In the genomic region with DNA sequence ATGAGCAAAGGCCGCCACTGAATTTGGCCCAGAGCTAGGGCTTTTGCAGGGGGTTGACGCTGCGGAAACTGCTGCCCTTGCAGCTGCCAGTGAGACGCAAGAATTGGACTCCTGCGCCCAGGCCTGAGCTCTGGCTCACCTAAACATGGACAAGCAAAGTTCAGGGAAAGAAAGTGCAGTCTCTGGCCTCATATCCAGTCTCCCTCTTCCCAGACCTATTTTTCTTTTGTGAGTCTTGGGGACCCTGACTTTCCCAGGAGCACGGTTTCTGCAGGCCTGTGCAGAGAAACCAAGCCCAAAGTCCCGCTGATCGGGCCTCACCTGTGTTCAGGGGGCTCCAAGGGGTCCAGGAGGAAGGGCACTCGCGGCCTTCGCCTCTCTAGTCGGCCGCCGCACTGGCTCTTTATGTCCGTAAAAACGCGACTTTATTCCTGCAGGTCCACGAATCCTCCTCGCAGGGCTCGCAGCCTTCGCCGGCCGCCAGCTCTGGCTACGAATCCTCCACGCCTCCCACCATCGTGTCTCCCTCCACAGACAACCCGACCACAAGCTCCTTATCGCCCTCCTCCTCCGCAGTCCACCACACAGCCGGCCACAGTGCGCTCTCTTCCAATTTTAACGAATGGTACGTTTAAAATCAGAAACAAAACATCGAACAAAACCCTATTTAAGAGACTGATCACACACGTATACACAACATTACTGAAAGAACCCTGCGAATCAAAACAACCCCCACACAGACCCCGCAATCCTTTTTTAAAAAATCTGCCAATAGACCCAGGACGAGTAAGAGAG, we compare ENCODE assay signal across 10 cellular contexts. TPM values are rescaled to one million over a fixed set of nuclear protein-coding genes. Genes with fewer than 3 reads are reported as not detected.
A peak's percentile ranks its signal among the peaks of the same experiment; 100 is the strongest.
DNase-seq lines count a peak whose midpoint lies in the region; ATAC-seq and TF ChIP-seq lines count a peak whose summit lies in the region.
"Had no signal": no experiment of that assay in that cellular context is flagged by ENCODE, and none has a peak within 500 bp of the region (broad histone marks: within the 10 kb centered on the region; RNA-seq: fewer than 3 reads in every experiment).

No MANE protein-coding gene starts in this region.

- H3K14ac ChIP-seq in mesenchymal stem cell (ENCODE audit: low read length in 2 of 2): no peak overlapping the region

- peaks cover 18% of the 10 kb centered on the region for H3K9me3 Mint-ChIP-seq in MCF 10A (ENCODE audit: unreplicated experiment)

- no peak overlapping the region for H3K23ac ChIP-seq in mesenchymal stem cell (ENCODE audit: low read length in 2 of 2)

- H3K9ac ChIP-seq in mesenchymal stem cell (ENCODE audit: low read length): peak overlapping the region; percentile 22

- ATAC-seq in left cardiac atrium (no peak), upper lobe of right lung (no peak), HG03521 (IDR thresholded peaks at IDR 0.05; ENCODE audit: unreplicated experiment) (no peak), HG02798 (IDR thresholded peaks at IDR 0.05; ENCODE audit: poor library complexity, unreplicated experiment) (no peak)

- TF ChIP-seq CTCF in left ventricle myocardium inferior (IDR thresholded peaks at IDR 0.05; ENCODE audit: borderline replicate concordance) (no peak), MCF 10A (IDR thresholded peaks at IDR 0.05; ENCODE audit: unreplicated experiment) (no peak), upper lobe of right lung (IDR thresholded peaks at IDR 0.05) (no peak), RWPE1 (conservative IDR thresholded peaks at IDR 0.05; ENCODE audit: low read depth) (no peak)

- H3K79me1 ChIP-seq in mesenchymal stem cell (replicated peaks; ENCODE audit: low read length, poor library complexity, severe bottlenecking): no peaks in the 10 kb centered on the region

- H3K27ac ChIP-seq in left ventricle myocardium inferior (replicated peaks) (no peak overlapping the region), mesenchymal stem cell (ENCODE audit: low read length, poor library complexity, severe bottlenecking) (peak overlapping the region; percentile 53), upper lobe of right lung (no peak overlapping the region), RWPE1 (no peak overlapping the region)

- peaks cover 48% of the 10 kb centered on the region for H3K4me1 ChIP-seq in left ventricle myocardium inferior
- peaks cover 4% of the 10 kb centered on the region for H3K4me1 ChIP-seq in mesenchymal stem cell (ENCODE audit: control insufficient read depth, insufficient read depth, low read depth, low read length)
- H3K4me1 ChIP-seq in upper lobe of right lung: peaks cover 24% of the 10 kb centered on the region

- H3K4ac ChIP-seq in mesenchymal stem cell (ENCODE audit: low read depth in 1 of 2, low read length in 2 of 2): no peak overlapping the region

- WGBS in mesenchymal stem cell: under 1% methylated on average over 37 of the region's 38 CpGs

- CTCF ChIA-PET in MCF 10A (lab: Yijun Ruan, JAX) (interaction anchor here (0.6 to 1.2 kb wide), 2 partner anchors 9 to 482 kb away, joined by 3 read pairs; no protein-coding TSS in a partner anchor), RWPE1 (lab: Yijun Ruan, JAX) (interaction anchor here (0.6 kb wide), 2 partner anchors 19 to 922 kb away, joined by 3 read pairs; no protein-coding TSS in a partner anchor)

- no peak overlapping the region for H2AFZ ChIP-seq in mesenchymal stem cell (ENCODE audit: low read depth, low read length)

- no peak overlapping the region for H4K8ac ChIP-seq in mesenchymal stem cell (ENCODE audit: low read length)

- peak overlapping the region; percentile 75 for H3K4me2 ChIP-seq in mesenchymal stem cell (ENCODE audit: low read length, poor library complexity, severe bottlenecking)

- intact Hi-C loops in left ventricle myocardium inferior (cut with micrococcal nuclease): no loop called here
- intact Hi-C loops in left cardiac atrium (cut with DNase I): no loop called here
- intact Hi-C loops in MCF 10A (cut with micrococcal nuclease): no loop called here
- intact Hi-C loops in upper lobe of right lung (cut with DNase I): no loop called here

- no TSS peak for BruUV-seq in MCF 10A (replicated peaks; lab: Mats Ljungman, UMichigan)

- peak overlapping the region; percentile 32 for H3K4me3 Mint-ChIP-seq in MCF 10A (ENCODE audit: unreplicated experiment)

- H4K91ac ChIP-seq in mesenchymal stem cell (ENCODE audit: low read length): no peak overlapping the region

- no peaks in the 10 kb centered on the region for H3K36me3 Mint-ChIP-seq in MCF 10A (ENCODE audit: insufficient read depth, unreplicated experiment)

- no peak overlapping the region for H2BK15ac ChIP-seq in mesenchymal stem cell (ENCODE audit: low read depth, poor library complexity, severe bottlenecking)

- H2BK120ac ChIP-seq in mesenchymal stem cell (ENCODE audit: low read depth, low read length): no peak overlapping the region

- H3K4me3 ChIP-seq in left ventricle myocardium inferior (peak overlapping the region; percentile 42), mesenchymal stem cell (ENCODE audit: insufficient read depth in 1 of 2, low read depth in 1 of 2, low read length in 2 of 2) (peak overlapping the region; percentile 68 to 75), upper lobe of right lung (peak overlapping the region; percentile 33)

- H3K9me3 ChIP-seq in left ventricle myocardium inferior (replicated peaks): no peaks in the 10 kb centered on the region
- H3K9me3 ChIP-seq in mesenchymal stem cell (ENCODE audit: control insufficient read depth, low read length): peaks cover 2% of the 10 kb centered on the region
- no peaks in the 10 kb centered on the region for H3K9me3 ChIP-seq in upper lobe of right lung

- H3K27ac Mint-ChIP-seq in MCF 10A (ENCODE audit: low read depth, unreplicated experiment): no peak overlapping the region

- H2AK5ac ChIP-seq in mesenchymal stem cell (ENCODE audit: low read length, severe bottlenecking): no peak overlapping the region

- H3K27me3 ChIP-seq in left ventricle myocardium inferior (ENCODE audit: low read depth) (peaks cover 100% of the 10 kb centered on the region), mesenchymal stem cell (ENCODE audit: control insufficient read depth in 1 of 2, insufficient read depth in 1 of 2, low read length in 2 of 2) (peaks cover 0 to 97% of the 10 kb centered on the region in 2 experiments), upper lobe of right lung (peaks cover 98% of the 10 kb centered on the region)

- peaks cover 36% of the 10 kb centered on the region for H3K27me3 Mint-ChIP-seq in MCF 10A (ENCODE audit: insufficient read depth, unreplicated experiment)

- no peaks in the 10 kb centered on the region for H3K36me3 ChIP-seq in left ventricle myocardium inferior
- peaks cover 0 to 19% of the 10 kb centered on the region in 2 experiments for H3K36me3 ChIP-seq in mesenchymal stem cell (ENCODE audit: control insufficient read depth in 1 of 2, insufficient read depth in 2 of 2, low read depth in 1 of 2, low read length in 2 of 2)
- H3K36me3 ChIP-seq in upper lobe of right lung: no peaks in the 10 kb centered on the region

- H3K18ac ChIP-seq in mesenchymal stem cell (ENCODE audit: low read depth in 1 of 2, low read length in 2 of 2): no peak overlapping the region

- H2BK5ac ChIP-seq in mesenchymal stem cell (ENCODE audit: low read depth, low read length, poor library complexity, severe bottlenecking): peak overlapping the region; percentile 79

- POLR2A ChIA-PET in MCF 10A (lab: Yijun Ruan, JAX) (interaction anchor here (1.7 kb wide), 1 partner anchor 10 kb away, joined by 3 read pairs; no protein-coding TSS in a partner anchor), RWPE1 (lab: Yijun Ruan, JAX; ENCODE audit: low non-redundant PET) (no interaction called here)

- H3K4me1 Mint-ChIP-seq in MCF 10A (ENCODE audit: insufficient read depth, unreplicated experiment): no peaks in the 10 kb centered on the region

- no peak overlapping the region for H2BK12ac ChIP-seq in mesenchymal stem cell (ENCODE audit: low read length in 2 of 2)

- DNase-seq in left ventricle myocardium inferior: no peak
- no peak for DNase-seq in left cardiac atrium
- no peak for DNase-seq in MCF 10A (ENCODE audit: unreplicated experiment)
- DNase-seq in mesenchymal stem cell: no peak
- DNase-seq in upper lobe of right lung: no peak
- no peak for DNase-seq in RWPE1 (ENCODE audit: low spot score)

RNA-seq across cellular contexts. Expression of a gene that starts 3.9 kb away (rescaled TPM):
- total RNA-seq in left ventricle myocardium inferior (not detected), left cardiac atrium (not detected), MCF 10A (2022) (not detected in 2 replicates), upper lobe of right lung (not detected)
- 0.17 TPM for polyA plus RNA-seq in mesenchymal stem cell (2013, experiment 1 of 2)
- 0.14 TPM for polyA plus RNA-seq in mesenchymal stem cell (2013, experiment 2 of 2)
- total RNA-seq: activated CD8-positive, alpha-beta memory T cell treated with anti-CD3 and anti-CD28 coated beads for 36 hours had no signal

RNA-seq across cellular contexts. Expression of a gene that starts 6.8 kb away (rescaled TPM):
- total RNA-seq in left ventricle myocardium inferior (not detected), left cardiac atrium (not detected), MCF 10A (2022) (not detected in 2 replicates), upper lobe of right lung (not detected)
- polyA plus RNA-seq in mesenchymal stem cell (2013, experiment 1 of 2): not detected
- polyA plus RNA-seq in mesenchymal stem cell (2013, experiment 2 of 2): not detected
- total RNA-seq: activated CD8-positive, alpha-beta memory T cell treated with anti-CD3 and anti-CD28 coated beads for 36 hours had no signal
- polyA plus RNA-seq: thymus had no signal
